1 cellular context compared by ENCODE assay signal in genomic region chr17:51435171-51435552, GRCh38.
TF ChIP-seq lines count a peak whose summit lies in the region.

No MANE protein-coding gene starts in this region.

TF ChIP-seq in K562, 482 proteins besides CTCF, POLR2A, EP300 and RAD21 (continued from another document):
- TF ChIP-seq HMBOX1 (IDR thresholded peaks at IDR 0.05) (0 out of 2 replicates have a peak, but pooled peaks have one; percentile 2), GABPA (tag; conservative IDR thresholded peaks at IDR 0.05; ENCODE audit: low read depth) (peak; percentile 40; the same call in 1 of the 2 replicates), PBX2 (CRISPR knock-in tag; IDR thresholded peaks at IDR 0.05; ENCODE audit: low read depth) (no peak), PBX2 (tag; conservative IDR thresholded peaks at IDR 0.05; ENCODE audit: low read depth) (peak; percentile 67; the same call in 1 of the 2 replicates), ZKSCAN1 (IDR thresholded peaks at IDR 0.05; ENCODE audit: low read depth, low read length) (no peak), BACH1 (tag; IDR thresholded peaks at IDR 0.05) (peak; percentile 62; the same call in 1 of the 2 replicates), RCOR1 (IDR thresholded peaks at IDR 0.05; ENCODE audit: borderline replicate concordance in 1 of 2, low read depth in 2 of 2, low read length in 2 of 2) (peak in 1 of 2 experiments; percentile 34; a peak in 1 of 4 replicates), RUNX1 (IDR thresholded peaks at IDR 0.05; ENCODE audit: low read depth) (no peak), ZNF512 (tag; IDR thresholded peaks at IDR 0.05) (no peak), MEIS2 (IDR thresholded peaks at IDR 0.05; ENCODE audit: partially characterized antibody) (peak; percentile 61), C11orf30 (IDR thresholded peaks at IDR 0.05; ENCODE audit: low read depth) (peak; percentile 76), ZNF766 (CRISPR knock-in tag; conservative IDR thresholded peaks at IDR 0.05) (peak; percentile 9; the same call in 1 of the 2 replicates), NR2F6 (CRISPR knock-in tag; IDR thresholded peaks at IDR 0.05) (no peak)
